Comparison of ENCODE assay signal across 16 cellular contexts in the genomic region with DNA sequence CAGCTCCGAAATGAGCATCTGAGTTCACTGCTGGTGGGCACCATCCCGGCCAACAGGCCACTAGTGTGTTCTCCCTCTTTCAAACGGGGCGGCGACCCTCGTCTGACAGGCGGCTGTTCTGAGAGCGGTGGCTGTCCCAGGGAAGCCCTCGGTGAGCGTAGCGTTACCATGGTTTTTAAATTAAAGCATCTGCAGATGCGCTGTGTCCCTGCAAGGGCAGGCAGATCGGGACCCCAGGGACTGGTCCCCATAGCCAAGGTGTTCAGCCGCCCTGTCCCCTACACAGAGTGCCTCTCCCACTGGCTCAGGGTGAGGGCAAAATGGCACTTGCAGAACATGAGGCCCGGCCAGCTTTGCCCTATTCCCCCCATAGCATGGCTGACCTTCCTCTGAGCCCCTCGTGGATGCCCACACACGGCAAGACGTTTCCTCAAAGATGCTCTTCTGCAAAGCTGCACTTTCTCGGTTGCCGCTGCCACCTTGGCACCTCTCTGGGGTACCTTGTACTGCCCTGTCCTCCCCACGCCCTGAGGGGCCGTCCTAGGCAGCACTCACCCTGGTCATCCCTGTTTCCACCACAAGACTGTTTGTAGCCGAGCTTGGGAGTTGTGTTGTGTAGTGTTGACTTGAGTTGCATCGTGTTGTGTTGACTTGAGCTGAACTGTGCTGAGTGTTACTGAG. TPM values are rescaled to one million over a fixed set of nuclear protein-coding genes. Genes with fewer than 3 reads are reported as not detected.
A peak's percentile ranks its signal among the peaks of the same experiment; 100 is the strongest.
DNase-seq lines count a peak whose midpoint lies in the region; ATAC-seq and TF ChIP-seq lines count a peak whose summit lies in the region.
"Had no signal": no experiment of that assay in that cellular context is flagged by ENCODE, and none has a peak within 500 bp of the region (broad histone marks: within the 10 kb centered on the region; RNA-seq: fewer than 3 reads in every experiment).

No MANE protein-coding gene starts in this region.

- H3K9me3 ChIP-seq in heart left ventricle = peaks cover 0 to 8% (median 0%) of the 10 kb centered on the region in 12 donors
- H3K9me3 ChIP-seq in right atrium auricular region = no peaks in the 10 kb centered on the region
- peaks cover 0 to 1% of the 10 kb centered on the region in 2 donors for H3K9me3 ChIP-seq in neuronal stem cell (replicated peaks in 1 of 2; ENCODE audit: control insufficient read depth in 2 of 2, insufficient read depth in 1 of 2, low read depth in 1 of 2, low read length in 2 of 2)
- peaks cover 3% of the 10 kb centered on the region for H3K9me3 ChIP-seq in upper lobe of right lung
- H3K9me3 ChIP-seq: SJCRH30 had no signal

- H3K4me3 Mint-ChIP-seq in chondrocyte (ENCODE audit: unreplicated experiment) (no peak overlapping the region), immature natural killer cell (no peak overlapping the region)
- H3K4me3 Mint-ChIP-seq: B cell; CD8-positive, alpha-beta T cell; H9; IgD-negative memory B cell had no signal

- intact Hi-C loops in heart left ventricle (cut with DNase I) = loop anchor here in 1 of 10 donors (10.0 kb wide), 1 partner anchor 63 kb away; no protein-coding TSS in a partner anchor
- intact Hi-C loops in upper lobe of right lung (cut with DNase I) = no loop called here

- H2BK12ac ChIP-seq in neuronal stem cell (ENCODE audit: low read length) = no peak overlapping the region

- TF ChIP-seq CTCF in heart left ventricle (IDR thresholded peaks at IDR 0.05) = no peak
- TF ChIP-seq CTCF in right atrium auricular region (IDR thresholded peaks at IDR 0.05) = no peak
- TF ChIP-seq CTCF in chondrocyte (IDR thresholded peaks at IDR 0.05) = no peak
- TF ChIP-seq CTCF in upper lobe of right lung (IDR thresholded peaks at IDR 0.05) = no peak

- H3K4ac ChIP-seq in neuronal stem cell (ENCODE audit: low read length) = no peak overlapping the region

- peaks cover 12% of the 10 kb centered on the region for H3K27me3 Mint-ChIP-seq in chondrocyte (ENCODE audit: low read depth)
- peaks cover 0 to 8% (median 2%) of the 10 kb centered on the region in 3 donors for H3K27me3 Mint-ChIP-seq in immature natural killer cell (ENCODE audit: low read depth in 3 of 3)
- H3K27me3 Mint-ChIP-seq: B cell, IgD-negative memory B cell had no signal

- H3K9me3 Mint-ChIP-seq in chondrocyte (ENCODE audit: low read depth) (peaks cover 4% of the 10 kb centered on the region), immature natural killer cell (no peaks in the 10 kb centered on the region)
- H3K9me3 Mint-ChIP-seq: CD8-positive, alpha-beta T cell had no signal

- H3K23ac ChIP-seq in neuronal stem cell (ENCODE audit: low read depth, low read length, poor library complexity) = no peak overlapping the region

- H3K4me1 Mint-ChIP-seq in chondrocyte (ENCODE audit: low read depth) (peaks cover 14% of the 10 kb centered on the region), immature natural killer cell (no peaks in the 10 kb centered on the region)
- H3K4me1 Mint-ChIP-seq: B cell had no signal

- H3K9ac ChIP-seq in neuronal stem cell (ENCODE audit: low read depth, low read length, poor library complexity) = no peak overlapping the region

- H3K18ac ChIP-seq in neuronal stem cell (ENCODE audit: low read length) = peak overlapping the region; percentile 6

- DNase-seq in heart left ventricle (peak in 3 of 5 donors; percentile 11 to 40 (median 24)), right atrium auricular region (ENCODE audit: low spot score) (no peak), chondrocyte (ENCODE audit: low spot score) (peak; percentile 88), neuronal stem cell (ENCODE audit: low spot score) (no peak), upper lobe of right lung (peak; percentile 59), immature natural killer cell (no peak), erythroblast (lab: John Stamatoyannopoulos, UW) (no peak)
- DNase-seq: CD8-positive, alpha-beta T cell; H9; NCI-H1417 treated with DMSO at 0.1 percent for 48 hours; NCI-H2029 treated with DMSO at 0.1 percent for 48 hours; NCI-H524; SJCRH30 had no signal

- H2AFZ ChIP-seq in neuronal stem cell (ENCODE audit: low read length) = no peak overlapping the region

- H3K27ac Mint-ChIP-seq in chondrocyte (ENCODE audit: unreplicated experiment) (no peak overlapping the region), immature natural killer cell (no peak overlapping the region)
- H3K27ac Mint-ChIP-seq: B cell; CD8-positive, alpha-beta T cell had no signal

- H2BK15ac ChIP-seq in neuronal stem cell (ENCODE audit: low read length) = no peak overlapping the region

- TF ChIP-seq POLR2A in heart left ventricle (IDR thresholded peaks at IDR 0.05) = no peak
- TF ChIP-seq POLR2A in erythroblast (IDR thresholded peaks at IDR 0.05; ENCODE audit: low read length) = no peak

- no peaks in the 10 kb centered on the region for H3K4me1 ChIP-seq in heart left ventricle
- H3K4me1 ChIP-seq in right atrium auricular region = no peaks in the 10 kb centered on the region
- peaks cover 0 to 9% of the 10 kb centered on the region in 2 donors for H3K4me1 ChIP-seq in neuronal stem cell (ENCODE audit: control insufficient read depth in 2 of 2, insufficient read depth in 1 of 2, low read depth in 1 of 2, low read length in 2 of 2)
- H3K4me1 ChIP-seq in upper lobe of right lung = no peaks in the 10 kb centered on the region

- no peak overlapping the region for H3K4me2 ChIP-seq in neuronal stem cell (ENCODE audit: insufficient read depth, low read length, poor library complexity, severe bottlenecking)

- H4K8ac ChIP-seq in neuronal stem cell (ENCODE audit: low read depth, low read length) = no peak overlapping the region

- H4K91ac ChIP-seq in neuronal stem cell (ENCODE audit: low read depth, low read length, poor library complexity) = no peak overlapping the region

- no peaks in the 10 kb centered on the region for H3K79me1 ChIP-seq in neuronal stem cell (ENCODE audit: low read depth, low read length)

- H2BK5ac ChIP-seq in neuronal stem cell (ENCODE audit: low read length) = no peak overlapping the region

- no peak for ATAC-seq in heart left ventricle
- ATAC-seq in upper lobe of right lung = no peak
- no peak for ATAC-seq in HG02642 (IDR thresholded peaks at IDR 0.05; ENCODE audit: poor library complexity, unreplicated experiment)
- ATAC-seq: CD8-positive, alpha-beta T cell had no signal

- H2BK120ac ChIP-seq in neuronal stem cell (ENCODE audit: low read depth, low read length) = no peak overlapping the region

- H3K27me3 ChIP-seq in heart left ventricle = no peaks in the 10 kb centered on the region
- H3K27me3 ChIP-seq in right atrium auricular region = no peaks in the 10 kb centered on the region
- peaks cover 0 to 25% (median 0%) of the 10 kb centered on the region in 3 experiments for H3K27me3 ChIP-seq in neuronal stem cell (ENCODE audit: control insufficient read depth in 3 of 3, insufficient read depth in 3 of 3, low read depth in 1 of 3, low read length in 3 of 3)
- H3K27me3 ChIP-seq in upper lobe of right lung = no peaks in the 10 kb centered on the region
- H3K27me3 ChIP-seq: SJCRH30 had no signal

- H3K27ac ChIP-seq in heart left ventricle = no peak overlapping the region
- no peak overlapping the region for H3K27ac ChIP-seq in right atrium auricular region
- no peak overlapping the region for H3K27ac ChIP-seq in neuronal stem cell (replicated peaks; ENCODE audit: low read length)
- H3K27ac ChIP-seq in upper lobe of right lung = no peak overlapping the region
- H3K27ac ChIP-seq: SJCRH30 had no signal

- peak overlapping the region; percentile 25 for H2AK5ac ChIP-seq in neuronal stem cell (ENCODE audit: low read depth, low read length)

- H3K14ac ChIP-seq in neuronal stem cell (ENCODE audit: low read length) = no peak overlapping the region

- H3K36me3 ChIP-seq in heart left ventricle (no peaks in the 10 kb centered on the region), right atrium auricular region (no peaks in the 10 kb centered on the region), neuronal stem cell (replicated peaks in 1 of 2; ENCODE audit: control insufficient read depth in 2 of 2, insufficient read depth in 2 of 2, low read length in 2 of 2) (no peaks in the 10 kb centered on the region), upper lobe of right lung (no peaks in the 10 kb centered on the region)
- H3K36me3 ChIP-seq: SJCRH30 had no signal

- H3K4me3 ChIP-seq in heart left ventricle = no peak overlapping the region
- no peak overlapping the region for H3K4me3 ChIP-seq in right atrium auricular region
- no peak overlapping the region for H3K4me3 ChIP-seq in neuronal stem cell (ENCODE audit: low read length in 2 of 2)
- no peak overlapping the region for H3K4me3 ChIP-seq in upper lobe of right lung
- H3K4me3 ChIP-seq: SJCRH30 had no signal

- 92 to 96% (median 96%) methylated on average over 24 of the region's 24 CpGs for WGBS in heart left ventricle, 4 donors
- WGBS in neuronal stem cell (ENCODE audit: extremely low coverage in 2 of 2, insufficient read length in 2 of 2, insufficient replicate concordance in 1 of 2), 2 donors = no CpG with 5 or more reads among the region's 24 CpGs

- peaks cover 3% of the 10 kb centered on the region for H3K36me3 Mint-ChIP-seq in chondrocyte (ENCODE audit: low read depth)
- no peaks in the 10 kb centered on the region for H3K36me3 Mint-ChIP-seq in immature natural killer cell

RNA-seq across cellular contexts. Expression of gene KCNQ1OT1, which starts 51.9 kb away (rescaled TPM):
- total RNA-seq in heart left ventricle (under 1 TPM; 0.28 to 0.93 (median 0.40) TPM), right atrium auricular region (under 1 TPM; 0.35 to 0.37 TPM), chondrocyte (2.5 to 8.5 TPM (median 2.7 TPM) in 3 replicates), upper lobe of right lung (2.0 TPM)
- polyA plus RNA-seq in heart left ventricle (under 1 TPM; 0.14 to 0.57 TPM), immature natural killer cell (under 1 TPM in 2 of 3 donors, not detected in 1; 0.04 to 0.12 TPM)
- polyA plus RNA-seq in neuronal stem cell (2013, experiment 1 of 2) = 0.08 TPM
- 0.11 TPM for polyA plus RNA-seq in neuronal stem cell (2013, experiment 2 of 2)

Comparison
In these comparisons a context has a peak if more than half of its experiments do, and no peak if none do; other contexts are left out.
1. DNase-seq: peak in heart left ventricle (3 of 5), chondrocyte (single experiment) and upper lobe of right lung (single experiment); none in right atrium auricular region (single experiment), neuronal stem cell (single experiment), immature natural killer cell (0 of 3) and erythroblast (0 of 2).